ENCODE assay signal across 8 cellular contexts in the genomic region with DNA sequence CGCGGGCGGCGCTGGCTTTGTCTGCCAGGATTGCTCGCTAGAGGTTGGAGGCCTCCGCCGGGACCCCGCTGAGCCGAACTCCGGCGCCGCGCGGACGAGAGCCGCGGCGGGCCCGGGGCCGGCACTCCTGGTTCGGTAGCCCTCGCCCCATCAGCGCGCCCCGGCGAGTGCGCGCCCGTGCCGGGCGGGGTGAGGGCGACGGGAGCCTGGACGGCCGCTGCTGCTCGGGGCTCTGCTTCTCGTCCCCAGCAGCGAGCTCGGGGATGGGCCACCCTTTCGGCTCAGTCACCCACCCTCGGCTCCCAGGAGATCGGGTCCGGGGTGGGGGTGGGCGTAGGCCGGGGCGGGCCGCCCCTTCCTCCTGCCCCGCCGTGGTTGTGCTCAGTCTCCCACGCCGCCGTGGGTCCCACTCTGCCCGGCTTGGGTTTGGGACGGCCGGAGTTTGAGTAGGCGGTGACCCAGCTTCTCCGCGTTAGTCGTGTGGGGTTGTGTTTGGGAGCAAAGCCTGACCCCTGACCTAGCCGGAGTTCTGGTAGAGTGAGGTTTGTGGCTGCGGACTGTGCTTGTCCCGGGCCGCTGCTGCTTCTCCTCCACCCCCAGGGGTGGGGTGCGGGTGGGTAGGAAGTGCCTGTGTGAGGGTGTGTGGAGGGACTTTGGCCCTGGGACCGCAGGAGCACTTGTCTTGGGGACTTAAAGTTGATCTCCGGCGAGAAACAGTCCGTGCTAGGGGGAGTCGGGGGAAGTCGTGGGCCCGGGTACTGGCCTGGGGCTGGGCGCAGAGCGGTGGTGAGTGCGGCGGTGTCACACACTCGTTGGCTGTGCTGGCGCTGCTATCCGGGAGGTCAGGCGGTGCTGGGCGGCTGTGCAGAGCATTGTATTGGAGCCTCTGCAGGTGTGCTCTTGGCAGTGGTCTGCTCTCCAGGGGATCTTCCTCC. TPM values are rescaled to one million over a fixed set of nuclear protein-coding genes. Genes with fewer than 3 reads are reported as not detected.
A peak's percentile ranks its signal among the peaks of the same experiment; 100 is the strongest.
DNase-seq lines count a peak whose midpoint lies in the region; ATAC-seq and TF ChIP-seq lines count a peak whose summit lies in the region.

No MANE protein-coding gene starts in this region.

- no peak for TF ChIP-seq RAD21 in neural cell (conservative IDR thresholded peaks at IDR 0.05)

- H3K9me3 ChIP-seq in fibroblast of lung (ENCODE audit: control insufficient read depth, insufficient read depth, low read depth, low read length): no peaks in the 10 kb centered on the region
- H3K9me3 ChIP-seq in neural cell (ENCODE audit: low read length): no peaks in the 10 kb centered on the region

- H3K4me3 ChIP-seq in WI38 (ENCODE audit: low read depth, low read length) (peak overlapping the region; percentile 70), fibroblast of lung (replicated peaks in 1 of 4; ENCODE audit: control extremely low read depth in 1 of 4, insufficient read depth in 1 of 4, low read depth in 3 of 4, low read length in 4 of 4) (peak overlapping the region; percentile 65 to 82 (median 72)), neural cell (ENCODE audit: low read length) (peak overlapping the region; percentile 95)

- H3K27ac ChIP-seq in fibroblast of lung (ENCODE audit: insufficient read depth, low read length): peak overlapping the region; percentile 64
- H3K27ac ChIP-seq in neural cell (ENCODE audit: low read length): peak overlapping the region; percentile 52

- ATAC-seq in GM19438 (IDR thresholded peaks at IDR 0.05; ENCODE audit: low read depth, unreplicated experiment): peak; percentile 17
- ATAC-seq in HG03457 (IDR thresholded peaks at IDR 0.05; ENCODE audit: unreplicated experiment): peak; percentile 15

- H3F3A ChIP-seq in neural cell (ENCODE audit: insufficient read depth, low read length, poor library complexity, severe bottlenecking): no peaks in the 10 kb centered on the region

- H3K27me3 ChIP-seq in fibroblast of lung (ENCODE audit: control insufficient read depth, insufficient read depth, low read length) (peaks cover 2% of the 10 kb centered on the region), neural cell (ENCODE audit: insufficient read depth, low read depth, low read length) (no peaks in the 10 kb centered on the region)

- H3K4me2 ChIP-seq in fibroblast of lung (ENCODE audit: extremely low read depth, insufficient read depth, low read length) (peak overlapping the region; percentile 83), neural cell (ENCODE audit: low read length) (peak overlapping the region; percentile 62)

- no peaks in the 10 kb centered on the region for H3K36me3 ChIP-seq in fibroblast of lung (ENCODE audit: control insufficient read depth, insufficient read depth, low read length)
- no peaks in the 10 kb centered on the region for H3K36me3 ChIP-seq in neural cell (ENCODE audit: insufficient read depth, low read length)

- H3K79me2 ChIP-seq in fibroblast of lung (ENCODE audit: control insufficient read depth, insufficient read depth, low read length) (peaks cover 48% of the 10 kb centered on the region), neural cell (replicated peaks; ENCODE audit: insufficient read depth, low read length) (peaks cover 53% of the 10 kb centered on the region)

- H2AFZ ChIP-seq in fibroblast of lung (ENCODE audit: low read length): peak overlapping the region; percentile 45
- H2AFZ ChIP-seq in neural cell (ENCODE audit: low read depth, low read length): peak overlapping the region; percentile 76

- peak overlapping the region; percentile 86 for H3K9ac ChIP-seq in fibroblast of lung (ENCODE audit: insufficient read depth, low read length)
- peak overlapping the region; percentile 86 for H3K9ac ChIP-seq in neural cell (ENCODE audit: low read length)

- H3K9me2 ChIP-seq in neural cell (ENCODE audit: insufficient read depth, low read length): no peaks in the 10 kb centered on the region

- H3K4me1 ChIP-seq in fibroblast of lung (ENCODE audit: control insufficient read depth, extremely low read depth, insufficient read depth, low read length): peaks cover 13% of the 10 kb centered on the region

- H4K20me1 ChIP-seq in fibroblast of lung (ENCODE audit: control insufficient read depth, extremely low read depth, insufficient read depth, low read length) (no peaks in the 10 kb centered on the region), neural cell (ENCODE audit: insufficient read depth) (no peaks in the 10 kb centered on the region)

- TF ChIP-seq EP300 in neural cell (conservative IDR thresholded peaks at IDR 0.05; ENCODE audit: poor library complexity, severe bottlenecking): no peak

- TF ChIP-seq CTCF in WI38 (IDR thresholded peaks at IDR 0.05; ENCODE audit: low read depth, low read length): no peak
- TF ChIP-seq CTCF in fibroblast of lung (conservative IDR thresholded peaks at IDR 0.05 in 1 of 2, IDR thresholded peaks at IDR 0.05 in 1 of 2; ENCODE audit: low read depth in 1 of 2, low read length in 2 of 2): no peak
- no peak for TF ChIP-seq CTCF in neural cell (IDR thresholded peaks at IDR 0.05; ENCODE audit: poor library complexity, severe bottlenecking)

- DNase-seq in D341Med (ENCODE audit: low spot score): peak; percentile 58
- peak; percentile 35 to 42 for DNase-seq in fibroblast of lung (ENCODE audit: low read depth in 2 of 2)
- DNase-seq in HPDE6-E6E7 (ENCODE audit: extremely low spot score): no peak
- no peak for DNase-seq in NCI-H2171 (lab: John Stamatoyannopoulos, UW)

TF ChIP-seq in neural cell, 6 proteins besides CTCF, POLR2A, EP300 and RAD21:
- TF ChIP-seq EZH2 (IDR thresholded peaks at IDR 0.05; ENCODE audit: borderline replicate concordance, insufficient read depth, low read length, poor library complexity, severe bottlenecking): no peak
- TF ChIP-seq POLR2AphosphoS5 (IDR thresholded peaks at IDR 0.05): peak; percentile 1
- TF ChIP-seq TAF1 (IDR thresholded peaks at IDR 0.05; ENCODE audit: low read depth): no peak
- TF ChIP-seq MXI1 (conservative IDR thresholded peaks at IDR 0.05; ENCODE audit: poor library complexity, severe bottlenecking): peak; percentile 8

RNA-seq across cellular contexts. Expression of a gene that starts 0.7 kb away (rescaled TPM):
- 5.6 and 12.1 TPM in 2 replicates for total RNA-seq in fibroblast of lung
- polyA plus RNA-seq in fibroblast of lung (30.9 and 50.0 TPM in 2 replicates), neural cell (26.3 and 31.5 TPM in 2 replicates)
- 25.5 and 41.9 TPM in 2 replicates for polyA plus RNA-seq in fibroblast of lung (2012)
- polyA minus RNA-seq in fibroblast of lung (ENCODE audit: low replicate concordance) (34.8 and 96.2 TPM in 2 replicates), neural cell (27.0 and 33.2 TPM in 2 replicates)

RNA-seq across cellular contexts. Expression of a gene that starts 46.4 kb away (rescaled TPM):
- total RNA-seq in fibroblast of lung: 13.9 and 19.2 TPM in 2 replicates
- polyA plus RNA-seq in fibroblast of lung: 1.6 and 2.2 TPM in 2 replicates
- polyA plus RNA-seq in fibroblast of lung (2012): 1.5 and 1.7 TPM in 2 replicates
- not detected in 2 replicates for polyA minus RNA-seq in fibroblast of lung (ENCODE audit: low replicate concordance)
- 56.3 and 60.5 TPM in 2 replicates for polyA plus RNA-seq in neural cell
- 36.0 and 37.6 TPM in 2 replicates for polyA minus RNA-seq in neural cell

Comparison
In these comparisons a context has a peak if more than half of its experiments do, and no peak if none do; other contexts are left out.
1. DNase-seq: peak in D341Med (single experiment) and fibroblast of lung (2 of 2); none in HPDE6-E6E7 (single experiment) and NCI-H2171 (single experiment).
2. RNA of a gene that starts 46.4 kb away (polyA plus RNA-seq): 56.3 to 60.5 TPM in neural cell; 1.5 to 2.2 TPM in fibroblast of lung; every median in the first group is over 10 times any median in the second.
3. Peak in every context shown above with its lines, with median percentiles within 50 percentile points of each other: H3K4me3 ChIP-seq.